In genomic region chr1:204846546-204846945, GRCh38 we compare ENCODE assay signal across 1 cellular context.
TF ChIP-seq lines count a peak whose summit lies in the region.

No MANE protein-coding gene starts in this region.

TF ChIP-seq in HepG2, 621 proteins besides CTCF, POLR2A, EP300 and RAD21 (continued from another document):
- TF ChIP-seq, protein P1, sequence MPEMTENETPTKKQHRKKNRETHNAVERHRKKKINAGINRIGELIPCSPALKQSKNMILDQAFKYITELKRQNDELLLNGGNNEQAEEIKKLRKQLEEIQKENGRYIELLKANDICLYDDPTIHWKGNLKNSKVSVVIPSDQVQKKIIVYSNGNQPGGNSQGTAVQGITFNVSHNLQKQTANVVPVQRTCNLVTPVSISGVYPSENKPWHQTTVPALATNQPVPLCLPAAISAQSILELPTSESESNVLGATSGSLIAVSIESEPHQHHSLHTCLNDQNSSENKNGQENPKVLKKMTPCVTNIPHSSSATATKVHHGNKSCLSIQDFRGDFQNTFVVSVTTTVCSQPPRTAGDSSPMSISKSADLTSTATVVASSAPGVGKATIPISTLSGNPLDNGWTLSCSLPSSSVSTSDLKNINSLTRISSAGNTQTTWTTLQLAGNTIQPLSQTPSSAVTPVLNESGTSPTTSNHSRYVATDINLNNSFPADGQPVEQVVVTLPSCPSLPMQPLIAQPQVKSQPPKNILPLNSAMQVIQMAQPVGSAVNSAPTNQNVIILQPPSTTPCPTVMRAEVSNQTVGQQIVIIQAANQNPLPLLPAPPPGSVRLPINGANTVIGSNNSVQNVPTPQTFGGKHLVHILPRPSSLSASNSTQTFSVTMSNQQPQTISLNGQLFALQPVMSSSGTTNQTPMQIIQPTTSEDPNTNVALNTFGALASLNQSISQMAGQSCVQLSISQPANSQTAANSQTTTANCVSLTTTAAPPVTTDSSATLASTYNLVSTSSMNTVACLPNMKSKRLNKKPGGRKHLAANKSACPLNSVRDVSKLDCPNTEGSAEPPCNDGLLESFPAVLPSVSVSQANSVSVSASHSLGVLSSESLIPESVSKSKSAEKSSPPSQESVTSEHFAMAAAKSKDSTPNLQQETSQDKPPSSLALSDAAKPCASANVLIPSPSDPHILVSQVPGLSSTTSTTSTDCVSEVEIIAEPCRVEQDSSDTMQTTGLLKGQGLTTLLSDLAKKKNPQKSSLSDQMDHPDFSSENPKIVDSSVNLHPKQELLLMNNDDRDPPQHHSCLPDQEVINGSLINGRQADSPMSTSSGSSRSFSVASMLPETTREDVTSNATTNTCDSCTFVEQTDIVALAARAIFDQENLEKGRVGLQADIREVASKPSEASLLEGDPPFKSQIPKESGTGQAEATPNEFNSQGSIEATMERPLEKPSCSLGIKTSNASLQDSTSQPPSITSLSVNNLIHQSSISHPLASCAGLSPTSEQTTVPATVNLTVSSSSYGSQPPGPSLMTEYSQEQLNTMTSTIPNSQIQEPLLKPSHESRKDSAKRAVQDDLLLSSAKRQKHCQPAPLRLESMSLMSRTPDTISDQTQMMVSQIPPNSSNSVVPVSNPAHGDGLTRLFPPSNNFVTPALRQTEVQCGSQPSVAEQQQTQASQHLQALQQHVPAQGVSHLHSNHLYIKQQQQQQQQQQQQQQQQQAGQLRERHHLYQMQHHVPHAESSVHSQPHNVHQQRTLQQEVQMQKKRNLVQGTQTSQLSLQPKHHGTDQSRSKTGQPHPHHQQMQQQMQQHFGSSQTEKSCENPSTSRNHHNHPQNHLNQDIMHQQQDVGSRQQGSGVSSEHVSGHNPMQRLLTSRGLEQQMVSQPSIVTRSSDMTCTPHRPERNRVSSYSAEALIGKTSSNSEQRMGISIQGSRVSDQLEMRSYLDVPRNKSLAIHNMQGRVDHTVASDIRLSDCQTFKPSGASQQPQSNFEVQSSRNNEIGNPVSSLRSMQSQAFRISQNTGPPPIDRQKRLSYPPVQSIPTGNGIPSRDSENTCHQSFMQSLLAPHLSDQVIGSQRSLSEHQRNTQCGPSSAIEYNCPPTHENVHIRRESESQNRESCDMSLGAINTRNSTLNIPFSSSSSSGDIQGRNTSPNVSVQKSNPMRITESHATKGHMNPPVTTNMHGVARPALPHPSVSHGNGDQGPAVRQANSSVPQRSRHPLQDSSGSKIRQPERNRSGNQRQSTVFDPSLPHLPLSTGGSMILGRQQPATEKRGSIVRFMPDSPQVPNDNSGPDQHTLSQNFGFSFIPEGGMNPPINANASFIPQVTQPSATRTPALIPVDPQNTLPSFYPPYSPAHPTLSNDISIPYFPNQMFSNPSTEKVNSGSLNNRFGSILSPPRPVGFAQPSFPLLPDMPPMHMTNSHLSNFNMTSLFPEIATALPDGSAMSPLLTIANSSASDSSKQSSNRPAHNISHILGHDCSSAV (CRISPR knock-in tag; IDR thresholded peaks at IDR 0.05; ENCODE audit: borderline replicate concordance): no peak
- TF ChIP-seq NONO (IDR thresholded peaks at IDR 0.05) (no peak), NONO (CRISPR knock-in tag; conservative IDR thresholded peaks at IDR 0.05) (no peak), ARID2 (CRISPR knock-in tag; IDR thresholded peaks at IDR 0.05; ENCODE audit: borderline replicate concordance) (no peak), NR2F6 (IDR thresholded peaks at IDR 0.05) (no peak), NR2F6 (CRISPR knock-in tag; IDR thresholded peaks at IDR 0.05) (no peak)
